10 cellular contexts compared by ENCODE assay signal in genomic region chr2:11697103-11697871, GRCh38. TPM values are rescaled to one million over a fixed set of nuclear protein-coding genes. Genes with fewer than 3 reads are reported as not detected.
DNase-seq lines count a peak whose midpoint lies in the region; ATAC-seq and TF ChIP-seq lines count a peak whose summit lies in the region.
"Had no signal": no experiment of that assay in that cellular context is flagged by ENCODE, and none has a peak within 500 bp of the region (broad histone marks: within the 10 kb centered on the region; RNA-seq: fewer than 3 reads in every experiment).

No MANE protein-coding gene starts in this region.

- no peaks in the 10 kb centered on the region for H3K27me3 Mint-ChIP-seq in T-cell
- H3K27me3 Mint-ChIP-seq: activated naive CD8-positive, alpha-beta T cell had no signal

- no peaks in the 10 kb centered on the region for H3K9me3 Mint-ChIP-seq in T-cell

- ATAC-seq in foreskin keratinocyte, result peak; percentile 74
- no peak for ATAC-seq in T-cell (replicated peaks in 1 of 4)

- no peaks in the 10 kb centered on the region for H3K27me3 ChIP-seq in foreskin keratinocyte

- no peaks in the 10 kb centered on the region for H3K36me3 Mint-ChIP-seq in T-cell
- H3K36me3 Mint-ChIP-seq: activated naive CD8-positive, alpha-beta T cell had no signal

- intact Hi-C loops in OCI-LY7 (cut with micrococcal nuclease; ENCODE audit: unreplicated experiment), result loop anchor here (10.0 kb wide), 1 partner anchor 1308 kb away; no protein-coding TSS in a partner anchor

- peak; percentile 97 for DNase-seq in EL
- DNase-seq in RWPE1 (ENCODE audit: low spot score), result peak; percentile 53
- DNase-seq in foreskin keratinocyte, result peak in 1 of 2 donors; percentile 49
- DNase-seq in pulmonary artery endothelial cell (ENCODE audit: low read depth, low spot score), result peak; percentile 54
- DNase-seq in NCI-H2081 (lab: John Stamatoyannopoulos, UW), result no peak
- DNase-seq in NCI-H1092 (lab: John Stamatoyannopoulos, UW), result no peak
- DNase-seq in OCI-LY7 (ENCODE audit: low spot score), result no peak
- DNase-seq in T-cell, result no peak
- DNase-seq: NCI-H2107 had no signal

- CTCF ChIA-PET in RWPE1 (lab: Yijun Ruan, JAX) (interaction anchor here (0.6 to 1.3 kb wide), 2 partner anchors 82 to 956 kb away, joined by 4 read pairs; no protein-coding TSS in a partner anchor), OCI-LY7 (lab: Charles Lee; ENCODE audit: unreplicated experiment) (interaction anchor here (0.7 kb wide), 1 partner anchor 1199 kb away, joined by 3 read pairs; no protein-coding TSS in a partner anchor), T-cell (lab: Charles Lee) (interaction anchor here in 1 of 2 donors (0.6 to 0.8 kb wide), 3 partner anchors 47 to 213 kb away, joined by 4 to 8 read pairs (median 4); no protein-coding TSS in a partner anchor)

- H3K4me1 ChIP-seq in foreskin keratinocyte (peaks cover 9% of the 10 kb centered on the region), OCI-LY7 (ENCODE audit: insufficient read depth, low read length, poor library complexity, severe bottlenecking) (no peaks in the 10 kb centered on the region)

- no peak overlapping the region for H3K27ac Mint-ChIP-seq in T-cell
- H3K27ac Mint-ChIP-seq: activated naive CD8-positive, alpha-beta T cell had no signal

- H3K9me3 ChIP-seq in OCI-LY7 (ENCODE audit: low read length), result no peaks in the 10 kb centered on the region

- no peaks in the 10 kb centered on the region for H3K79me2 ChIP-seq in OCI-LY7 (ENCODE audit: insufficient read depth, low read depth, low read length)

- H4K20me1 ChIP-seq in OCI-LY7 (ENCODE audit: insufficient read depth, low read length), result no peaks in the 10 kb centered on the region

- H2AFZ ChIP-seq in OCI-LY7 (ENCODE audit: low read length), result no peak overlapping the region

- BruUV-seq in OCI-LY7 (replicated peaks; lab: Mats Ljungman, UMichigan), result no TSS peak

- H3K4me3 ChIP-seq in OCI-LY7 (ENCODE audit: low read depth, low read length, poor library complexity, severe bottlenecking), result no peak overlapping the region

- H3K9me2 ChIP-seq in OCI-LY7 (ENCODE audit: insufficient read depth, low read length), result no peaks in the 10 kb centered on the region

- TF ChIP-seq CTCF in RWPE1 (conservative IDR thresholded peaks at IDR 0.05; ENCODE audit: low read depth) (no peak), foreskin keratinocyte (conservative IDR thresholded peaks at IDR 0.05) (no peak), OCI-LY7 (conservative IDR thresholded peaks at IDR 0.05; ENCODE audit: low read length) (no peak)

- H3K4me2 ChIP-seq in OCI-LY7 (ENCODE audit: low read length), result no peak overlapping the region

- H3K4me1 Mint-ChIP-seq in T-cell, result peaks cover 0 to 3% (median 0%) of the 10 kb centered on the region in 3 donors

- H3K27ac ChIP-seq in RWPE1 (peak overlapping the region; percentile 73), foreskin keratinocyte (no peak overlapping the region), OCI-LY7 (ENCODE audit: low read depth, low read length, poor library complexity, severe bottlenecking) (no peak overlapping the region)

- H3K4me3 Mint-ChIP-seq in T-cell, result no peak overlapping the region
- H3K4me3 Mint-ChIP-seq: activated naive CD8-positive, alpha-beta T cell had no signal

- POLR2A ChIA-PET in RWPE1 (lab: Yijun Ruan, JAX; ENCODE audit: low non-redundant PET) (no interaction called here), OCI-LY7 (lab: Charles Lee) (interaction anchor here (1.0 kb wide), 1 partner anchor 47 kb away, joined by 4 read pairs; no protein-coding TSS in a partner anchor), T-cell (lab: Charles Lee) (no interaction called here)

- no peaks in the 10 kb centered on the region for H3K36me3 ChIP-seq in OCI-LY7 (ENCODE audit: insufficient read depth, low read length)

RNA-seq across cellular contexts. Expression of gene NTSR2, which starts 27.3 kb away (rescaled TPM):
- not detected in 2 replicates for total RNA-seq in foreskin keratinocyte
- polyA plus RNA-seq in foreskin keratinocyte, result not detected in 2 replicates
- not detected in 2 replicates for total RNA-seq in pulmonary artery endothelial cell
- not detected in 2 replicates for total RNA-seq in OCI-LY7 (2014; rRNA removed; shearing (Covaris generic))
- not detected in 2 replicates for total RNA-seq in OCI-LY7 (2022)
- total RNA-seq in T-cell, result not detected

RNA-seq across cellular contexts. Expression of gene LPIN1, which starts 49.1 kb away (rescaled TPM):
- 76.8 and 92.5 TPM in 2 replicates for total RNA-seq in foreskin keratinocyte
- polyA plus RNA-seq in foreskin keratinocyte, result 22.6 and 23.2 TPM in 2 replicates
- total RNA-seq in pulmonary artery endothelial cell, result 43.1 and 52.3 TPM in 2 replicates
- 46.6 and 56.9 TPM in 2 replicates for total RNA-seq in OCI-LY7 (2014; rRNA removed; shearing (Covaris generic))
- 65.6 and 70.2 TPM in 2 replicates for total RNA-seq in OCI-LY7 (2022)
- 100 to 1,000 TPM in 2 of 5 donors, 10 to 100 TPM in 3; 67.1 to 102 (median 88.0) TPM for total RNA-seq in T-cell

Comparison
In these comparisons a context has a peak if more than half of its experiments do, and no peak if none do; other contexts are left out.
1. DNase-seq: peak in EL (single experiment), RWPE1 (single experiment) and pulmonary artery endothelial cell (single experiment); none in NCI-H2081 (0 of 2), NCI-H1092 (single experiment), OCI-LY7 (single experiment) and T-cell (0 of 34).